Comparison of ENCODE assay signal across 8 cellular contexts in the genomic region with DNA sequence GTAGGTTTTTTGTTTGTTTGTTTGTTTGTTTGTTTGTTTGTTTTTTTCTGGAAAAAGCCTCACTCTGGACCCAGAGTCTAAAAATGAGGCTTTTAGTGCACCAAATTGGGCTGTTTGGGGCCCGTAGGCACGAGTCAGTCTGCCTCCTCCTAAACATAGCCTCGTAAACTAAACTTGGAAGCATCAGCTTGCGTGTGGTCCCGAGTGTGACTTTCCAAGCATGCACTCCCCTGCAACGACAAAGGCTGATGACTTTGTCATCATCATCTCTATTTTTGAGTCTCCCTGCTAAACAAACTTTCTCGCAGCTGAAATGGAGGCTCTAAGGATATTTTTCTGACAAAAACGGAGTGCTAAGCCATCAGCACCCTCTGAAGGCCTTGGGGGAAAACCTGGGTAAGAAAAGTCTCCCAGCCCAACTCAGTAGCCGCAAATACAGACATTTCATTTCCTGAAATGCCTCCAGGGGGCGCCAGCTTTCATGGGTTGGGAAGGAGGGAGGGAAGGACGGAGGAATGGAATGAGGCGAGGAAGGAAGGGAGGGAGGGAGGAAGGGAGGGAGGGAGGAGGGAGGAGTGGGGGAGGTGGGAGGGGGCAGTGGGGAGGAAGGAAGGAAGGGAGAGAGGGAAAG.
DNase-seq lines count a peak whose midpoint lies in the region; ATAC-seq and TF ChIP-seq lines count a peak whose summit lies in the region.

No MANE protein-coding gene starts in this region.

- H3K4me2 ChIP-seq in OCI-LY1 (ENCODE audit: low read length): no peak overlapping the region

- H3K4me3 ChIP-seq in Caco-2 (ENCODE audit: low read depth, low read length): no peak overlapping the region
- no peak overlapping the region for H3K4me3 ChIP-seq in OCI-LY1 (ENCODE audit: low read depth, low read length, poor library complexity, severe bottlenecking)
- H3K4me3 ChIP-seq in cardiac fibroblast (replicated peaks in 1 of 2; ENCODE audit: low read depth in 2 of 2, low read length in 2 of 2): no peak overlapping the region

- H3K79me2 ChIP-seq in OCI-LY1 (ENCODE audit: insufficient read depth, low read length): no peaks in the 10 kb centered on the region

- no peaks in the 10 kb centered on the region for H3K36me3 Mint-ChIP-seq in Caco-2 (ENCODE audit: insufficient read depth, unreplicated experiment)

- no peak overlapping the region for H3K27ac ChIP-seq in OCI-LY1 (ENCODE audit: low read depth, low read length, poor library complexity, severe bottlenecking)

- H3K27ac Mint-ChIP-seq in Caco-2 (ENCODE audit: unreplicated experiment): no peak overlapping the region

- no peaks in the 10 kb centered on the region for H3K27me3 Mint-ChIP-seq in Caco-2 (ENCODE audit: insufficient read depth, unreplicated experiment)

- H3K9me3 ChIP-seq in Caco-2 (no peaks in the 10 kb centered on the region), OCI-LY1 (ENCODE audit: low read length) (no peaks in the 10 kb centered on the region)

- no peak overlapping the region for H2AFZ ChIP-seq in OCI-LY1 (ENCODE audit: low read length)

- BruUV-seq in Caco-2 (replicated peaks; lab: Mats Ljungman, UMichigan): no TSS peak

- H3K4me1 ChIP-seq in Caco-2: peaks cover 50% of the 10 kb centered on the region
- no peaks in the 10 kb centered on the region for H3K4me1 ChIP-seq in OCI-LY1 (ENCODE audit: insufficient read depth, low read length, severe bottlenecking)

- peak; percentile 79 to 81 for DNase-seq in Caco-2
- DNase-seq in HEK293T (ENCODE audit: extremely low spot score): peak; percentile 74
- DNase-seq in cardiac fibroblast (ENCODE audit: low read depth in 2 of 2): peak; percentile 89 to 95
- peak; percentile 90 for DNase-seq in kidney tubule cell (ENCODE audit: low spot score)
- DNase-seq in stimulated activated CD8-positive, alpha-beta memory T cell treated with anti-CD3 and anti-CD28 coated beads, Interleukin-4, amount 100 ng/mL, for 24 hours (ENCODE audit: low read depth): peak; percentile 9

- POLR2A ChIA-PET in Caco-2 (lab: Charles Lee): no interaction called here
- POLR2A ChIA-PET in HEK293T (lab: Yijun Ruan, JAX): interaction anchor here (1.2 kb wide), 1 partner anchor 14 kb away, joined by 3 read pairs; no protein-coding TSS in a partner anchor

- CTCF ChIA-PET in Caco-2 (lab: Charles Lee) (interaction anchor here (0.6 to 1.6 kb wide), 7 partner anchors 14 to 181 kb away, joined by 3 to 7 read pairs (median 3); no protein-coding TSS in a partner anchor), HEK293T (lab: Yijun Ruan, JAX) (interaction anchor here (0.7 to 2.1 kb wide), 5 partner anchors 10 to 288 kb away, joined by 3 to 9 read pairs (median 4); no protein-coding TSS in a partner anchor)

- H3K9ac ChIP-seq in OCI-LY1 (ENCODE audit: low read length): no peak overlapping the region

- no peak overlapping the region for H3K4me3 Mint-ChIP-seq in Caco-2 (ENCODE audit: unreplicated experiment)

- TF ChIP-seq CTCF in Caco-2 (IDR thresholded peaks at IDR 0.05; ENCODE audit: insufficient read depth in 1 of 2, low read depth in 1 of 2, low read length in 1 of 2, severe bottlenecking in 1 of 2, unreplicated experiment in 1 of 2): peak; percentile 42 to 65
- TF ChIP-seq CTCF in OCI-LY1 (IDR thresholded peaks at IDR 0.05; ENCODE audit: low read length): peak; percentile 39; the same call in 1 of the 2 replicates
- peak; percentile 73 for TF ChIP-seq CTCF in cardiac fibroblast (IDR thresholded peaks at IDR 0.05; ENCODE audit: low read depth, low read length)

- ATAC-seq in HG03571 (IDR thresholded peaks at IDR 0.05; ENCODE audit: unreplicated experiment) (no peak), HG03378 (IDR thresholded peaks at IDR 0.05; ENCODE audit: unreplicated experiment) (no peak)

- H3K27me3 ChIP-seq in Caco-2 (replicated peaks; ENCODE audit: control insufficient read depth, insufficient read depth, low read length) (no peaks in the 10 kb centered on the region), OCI-LY1 (ENCODE audit: insufficient read depth, low read length) (no peaks in the 10 kb centered on the region)

- H3K9me2 ChIP-seq in OCI-LY1 (ENCODE audit: low read depth, low read length): no peaks in the 10 kb centered on the region

- no peaks in the 10 kb centered on the region for H4K20me1 ChIP-seq in OCI-LY1 (ENCODE audit: insufficient read depth, low read length)

- no peaks in the 10 kb centered on the region for H3K9me3 Mint-ChIP-seq in Caco-2 (ENCODE audit: unreplicated experiment)

- H3F3A ChIP-seq in OCI-LY1 (ENCODE audit: insufficient read depth, low read length): no peaks in the 10 kb centered on the region

- H3K4me1 Mint-ChIP-seq in Caco-2 (ENCODE audit: low read depth, unreplicated experiment): peaks cover 40% of the 10 kb centered on the region

- H3K36me3 ChIP-seq in Caco-2 (ENCODE audit: control insufficient read depth, insufficient read depth, low read length) (no peaks in the 10 kb centered on the region), OCI-LY1 (ENCODE audit: insufficient read depth, low read length) (no peaks in the 10 kb centered on the region)

- intact Hi-C loops in Caco-2 (cut with micrococcal nuclease; ENCODE audit: unreplicated experiment): loop anchor here (1.0 kb wide), 2 partner anchors 40 to 95 kb away; no protein-coding TSS in a partner anchor

TF ChIP-seq in HEK293T, 16 proteins besides CTCF, POLR2A, EP300 and RAD21:
- TF ChIP-seq ELF4 (IDR thresholded peaks at IDR 0.05) (no peak), ARNT (IDR thresholded peaks at IDR 0.05) (no peak), FOXM1 (IDR thresholded peaks at IDR 0.05; ENCODE audit: borderline replicate concordance) (no peak), ZNF384 (IDR thresholded peaks at IDR 0.05) (no peak)

Comparison
In these comparisons a context has a peak if more than half of its experiments do, and no peak if none do; other contexts are left out.
1. DNase-seq: peak in every context shown above with its lines; median percentile 92 in cardiac fibroblast; 90 in kidney tubule cell; 80 in Caco-2; 74 in HEK293T; 9 in stimulated activated CD8-positive, alpha-beta memory T cell treated with anti-CD3 and anti-CD28 coated beads, Interleukin-4, amount 100 ng/mL, for 24 hours.